In genomic region chr3:50267280-50267913, GRCh38 we compare ENCODE assay signal across 11 cellular contexts. TPM values are rescaled to one million over a fixed set of nuclear protein-coding genes. Genes with fewer than 3 reads are reported as not detected.
DNase-seq lines count a peak whose midpoint lies in the region; ATAC-seq and TF ChIP-seq lines count a peak whose summit lies in the region.
"Had no signal": no experiment of that assay in that cellular context is flagged by ENCODE, and none has a peak within 500 bp of the region (broad histone marks: within the 10 kb centered on the region; RNA-seq: fewer than 3 reads in every experiment).

No MANE protein-coding gene starts in this region.

- H3K9ac ChIP-seq in fibroblast of lung (ENCODE audit: insufficient read depth, low read length), result peak overlapping the region; percentile 45

- H3K4me1 ChIP-seq in fibroblast of lung (ENCODE audit: control insufficient read depth, extremely low read depth, insufficient read depth, low read length) (peaks cover 60% of the 10 kb centered on the region), muscle layer of duodenum (ENCODE audit: control insufficient read depth in 1 of 2, insufficient read depth in 2 of 2, low read length in 2 of 2) (peaks cover 35 to 43% of the 10 kb centered on the region in 2 donors), uterus (peaks cover 9 to 43% of the 10 kb centered on the region in 2 donors)

- peak overlapping the region; percentile 43 for H2AFZ ChIP-seq in fibroblast of lung (ENCODE audit: low read length)

- intact Hi-C loops in uterus (cut with DNase I; ENCODE audit: low total_unique reads), result no loop called here

- TF ChIP-seq CTCF in fibroblast of lung (conservative IDR thresholded peaks at IDR 0.05 in 1 of 2, IDR thresholded peaks at IDR 0.05 in 1 of 2; ENCODE audit: low read depth in 1 of 2, low read length in 2 of 2) (no peak), uterus (IDR thresholded peaks at IDR 0.05) (no peak)

- DNase-seq in NCI-H2171 treated with DMSO at 0.1 percent for 48 hours (lab: John Stamatoyannopoulos, UW), result peak; percentile 44
- DNase-seq in NCI-H2171 (lab: John Stamatoyannopoulos, UW), result no peak
- DNase-seq in fibroblast of lung (ENCODE audit: low read depth in 2 of 2), result peak in 1 of 2 donors; percentile 28
- DNase-seq in uterus, result peak; percentile 71 to 74
- no peak for DNase-seq in activated gamma-delta T cell (lab: John Stamatoyannopoulos, UW)
- no peak for DNase-seq in COLO668 (lab: John Stamatoyannopoulos, UW; ENCODE audit: unreplicated experiment)
- DNase-seq: stimulated activated naive CD8-positive, alpha-beta T cell treated with anti-CD3 and anti-CD28 coated beads, Interleukin-15, Interleukin-2, amounts not matched to agents 100 U/mL and 50 U/mL, for 24 hours had no signal

- H3K4me3 ChIP-seq in fibroblast of lung (replicated peaks in 1 of 4; ENCODE audit: control extremely low read depth in 1 of 4, insufficient read depth in 1 of 4, low read depth in 3 of 4, low read length in 4 of 4) (peak overlapping the region; percentile 46 to 64 (median 55)), muscle layer of duodenum (ENCODE audit: low read depth in 1 of 2, low read length in 2 of 2) (peak overlapping the region; percentile 59 to 61), uterus (peak overlapping the region; percentile 44 to 63)

- no peak overlapping the region for H3K27ac ChIP-seq in fibroblast of lung (ENCODE audit: insufficient read depth, low read length)
- H3K27ac ChIP-seq in muscle layer of duodenum (ENCODE audit: low read length), result peak overlapping the region; percentile 93
- H3K27ac ChIP-seq in uterus, result peak overlapping the region; percentile 97 to 99

- TF ChIP-seq POLR2A in uterus (IDR thresholded peaks at IDR 0.05), result peak; percentile 57 to 67

- H3K79me2 ChIP-seq in fibroblast of lung (ENCODE audit: control insufficient read depth, insufficient read depth, low read length), result no peaks in the 10 kb centered on the region

- ATAC-seq in HG02884 (IDR thresholded peaks at IDR 0.05; ENCODE audit: unreplicated experiment), result no peak
- ATAC-seq: stimulated activated naive CD8-positive, alpha-beta T cell treated with anti-CD3 and anti-CD28 coated beads, Interleukin-15, Interleukin-2, amounts not matched to agents 100 U/mL and 50 U/mL, for 24 hours had no signal

- H3K27me3 ChIP-seq in fibroblast of lung (ENCODE audit: control insufficient read depth, insufficient read depth, low read length), result no peaks in the 10 kb centered on the region
- no peaks in the 10 kb centered on the region for H3K27me3 ChIP-seq in muscle layer of duodenum (ENCODE audit: low read depth, low read length)
- H3K27me3 ChIP-seq in uterus, result no peaks in the 10 kb centered on the region

- no peaks in the 10 kb centered on the region for H4K20me1 ChIP-seq in fibroblast of lung (ENCODE audit: control insufficient read depth, extremely low read depth, insufficient read depth, low read length)

- H3K9me3 ChIP-seq in fibroblast of lung (ENCODE audit: control insufficient read depth, insufficient read depth, low read depth, low read length), result no peaks in the 10 kb centered on the region
- H3K9me3 ChIP-seq in muscle layer of duodenum (ENCODE audit: control insufficient read depth in 1 of 2, low read length in 2 of 2), result no peaks in the 10 kb centered on the region
- no peaks in the 10 kb centered on the region for H3K9me3 ChIP-seq in uterus

- H3K36me3 ChIP-seq in fibroblast of lung (ENCODE audit: control insufficient read depth, insufficient read depth, low read length) (peaks cover 2% of the 10 kb centered on the region), muscle layer of duodenum (ENCODE audit: control insufficient read depth in 1 of 2, insufficient read depth in 2 of 2, low read length in 2 of 2) (no peaks in the 10 kb centered on the region), uterus (no peaks in the 10 kb centered on the region)

- H3K4me2 ChIP-seq in fibroblast of lung (ENCODE audit: extremely low read depth, insufficient read depth, low read length), result peak overlapping the region; percentile 73

RNA-seq across cellular contexts. Expression of gene SEMA3B, which starts 1.6 kb away (rescaled TPM):
- 51.6 and 85.2 TPM in 2 replicates for total RNA-seq in fibroblast of lung
- 17.6 and 23.5 TPM in 2 replicates for polyA plus RNA-seq in fibroblast of lung
- 26.0 and 32.8 TPM in 2 replicates for polyA plus RNA-seq in fibroblast of lung (2012)
- polyA minus RNA-seq in fibroblast of lung (ENCODE audit: low replicate concordance), result 6.7 and 14.3 TPM in 2 replicates
- total RNA-seq in uterus, result 100 to 1,000 TPM in 1 of 4 donors, 10 to 100 TPM in 3; 24.1 to 113 (median 77.2) TPM
- polyA plus RNA-seq: CD14-positive monocyte had no signal

RNA-seq across cellular contexts. Expression of gene LSMEM2, which starts 11.5 kb away (rescaled TPM):
- not detected in 2 replicates for total RNA-seq in fibroblast of lung
- polyA plus RNA-seq in fibroblast of lung, result not detected in 2 replicates
- not detected in 2 replicates for polyA plus RNA-seq in fibroblast of lung (2012)
- polyA minus RNA-seq in fibroblast of lung (ENCODE audit: low replicate concordance), result not detected in 2 replicates
- 1 to 10 TPM in 1 of 4 donors, under 1 TPM in 1, not detected in 2; 0.90 to 1.5 TPM for total RNA-seq in uterus
- total RNA-seq: LHCN-M2 had no signal
- polyA plus RNA-seq: CD14-positive monocyte had no signal

RNA-seq across cellular contexts. Expression of gene IFRD2, which starts 24.8 kb away (rescaled TPM):
- total RNA-seq in fibroblast of lung (51.0 and 56.0 TPM in 2 replicates), uterus (10 to 100 TPM; 14.1 to 81.5 (median 25.1) TPM)
- 28.1 and 44.0 TPM in 2 replicates for polyA plus RNA-seq in fibroblast of lung
- polyA plus RNA-seq in fibroblast of lung (2012), result 35.7 and 61.3 TPM in 2 replicates
- polyA minus RNA-seq in fibroblast of lung (ENCODE audit: low replicate concordance), result 62.2 and 74.7 TPM in 2 replicates

RNA-seq across cellular contexts. Expression of gene GNAI2, which starts 31.4 kb away (rescaled TPM):
- 124 and 238 TPM in 2 replicates for total RNA-seq in fibroblast of lung
- polyA plus RNA-seq in fibroblast of lung, result 704 and 828 TPM in 2 replicates
- 433 and 460 TPM in 2 replicates for polyA plus RNA-seq in fibroblast of lung (2012)
- 885 and 1,144 TPM in 2 replicates for polyA minus RNA-seq in fibroblast of lung (ENCODE audit: low replicate concordance)
- 100 to 1,000 TPM; 123 to 325 (median 173) TPM for total RNA-seq in uterus

RNA-seq across cellular contexts. Expression of gene HYAL3, which starts 31.8 kb away (rescaled TPM):
- total RNA-seq in fibroblast of lung (5.6 and 7.4 TPM in 2 replicates), uterus (1 to 10 TPM in 3 of 4 donors, not detected in 1; 1.9 to 3.9 (median 3.3) TPM)
- polyA plus RNA-seq in fibroblast of lung, result 3.0 and 3.2 TPM in 2 replicates
- polyA plus RNA-seq in fibroblast of lung (2012), result 4.2 TPM in 2 replicates
- 4.3 and 5.3 TPM in 2 replicates for polyA minus RNA-seq in fibroblast of lung (ENCODE audit: low replicate concordance)

Comparison
In these comparisons a context has a peak if more than half of its experiments do, and no peak if none do; other contexts are left out.
1. DNase-seq: peak in NCI-H2171 treated with DMSO at 0.1 percent for 48 hours (single experiment) and uterus (2 of 2); none in NCI-H2171 (single experiment), activated gamma-delta T cell (single experiment) and COLO668 (single experiment).
2. Peak in every context shown above with its lines, with median percentiles within 50 percentile points of each other: H3K4me3 ChIP-seq.